Comparison of ENCODE assay signal across 33 cellular contexts in genomic region chr6:98812220-98812619, GRCh38. TPM values are rescaled to one million over a fixed set of nuclear protein-coding genes. Genes with fewer than 3 reads are reported as not detected.
"Had no signal": no experiment of that assay in that cellular context is flagged by ENCODE, and none has a peak within 500 bp of the region (broad histone marks: within the 10 kb centered on the region; RNA-seq: fewer than 3 reads in every experiment).

No MANE protein-coding gene starts in this region.

- H3K27ac ChIP-seq: neutrophil, pancreas, psoas muscle, right lobe of liver, sigmoid colon, skin epidermis, spleen, stomach, thoracic aorta, thyroid gland, tibial nerve, upper lobe of left lung, vagina had no signal

- H3K4me3 ChIP-seq: pancreas, psoas muscle, right lobe of liver, sigmoid colon, skin epidermis, smooth muscle cell, spleen, stomach, thoracic aorta, thyroid gland, tibial nerve, upper lobe of left lung, vagina had no signal

- ATAC-seq: naive thymus-derived CD8-positive, alpha-beta T cell; natural killer cell treated with Interleukin-12 subunit alpha and Interleukin-12 subunit beta and Interleukin-15 and Interleukin-18, amount 100 ng/mL, for 72 hours; pancreas; psoas muscle; right cardiac atrium; right lobe of liver; stimulated activated effector memory CD8-positive, alpha-beta T cell treated with anti-CD3 and anti-CD28 coated beads, Interleukin-12 subunit alpha, Interleukin-12 subunit beta, amount 100 ng/mL, for 72 hours; stimulated activated naive B cell treated with anti-CD40 and anti-IgM and Interleukin-4, amounts not matched to agents 10 μg/mL and 1 μg/mL and 100 μg/mL, for 72 hours had no signal

- H3K9me3 ChIP-seq: neutrophil, pancreas, right lobe of liver, thoracic aorta, thyroid gland, vagina had no signal

- DNase-seq: naive B cell; naive thymus-derived CD8-positive, alpha-beta T cell; nephron progenitor cell; nucleus accumbens; pancreas; psoas muscle; right cardiac atrium; right lobe of liver; sigmoid colon; spleen; stimulated activated CD4-positive, alpha-beta T cell treated with anti-CD3 and anti-CD28 coated beads, Interleukin-12 subunit alpha, Interleukin-12 subunit beta, amount 100 ng/mL, for 4 hours; stimulated activated CD4-positive, alpha-beta T cell treated with anti-CD3 and anti-CD28 coated beads, Interleukin-1b, Interleukin-23, amount 100 ng/mL, for 48 hours; stimulated activated CD4-positive, alpha-beta T cell treated with anti-CD3 and anti-CD28 coated beads, Interleukin-4, amount 100 ng/mL, for 24 hours; stimulated activated naive B cell treated with anti-CD40 and anti-IgM and Interleukin-4, amounts not matched to agents 10 μg/mL and 1 μg/mL and 100 μg/mL, for 72 hours; stimulated activated naive CD4-positive, alpha-beta T cell treated with Interleukin-2 at 50 U/mL for 16 hours; stomach; thyroid gland; trophoblast cell; upper lobe of left lung had no signal

- H3K4me1 ChIP-seq: pancreas, psoas muscle, right lobe of liver, sigmoid colon, spleen, stomach, thyroid gland, tibial nerve, upper lobe of left lung, vagina had no signal

- H3K36me3 ChIP-seq: neutrophil, pancreas, right lobe of liver, sigmoid colon, spleen, stomach, thoracic aorta, thyroid gland, tibial nerve, upper lobe of left lung, vagina had no signal

- H3K27me3 ChIP-seq: right lobe of liver, sigmoid colon, thyroid gland, tibial nerve, upper lobe of left lung, vagina had no signal

- H3K4me2 ChIP-seq: smooth muscle cell had no signal

RNA-seq across cellular contexts. Expression of gene POU3F2, which starts 22.2 kb away (rescaled TPM):
- total RNA-seq: naive thymus-derived CD8-positive, alpha-beta T cell; natural killer cell treated with Interleukin-12 subunit alpha and Interleukin-12 subunit beta and Interleukin-15 and Interleukin-18, amount 100 ng/mL, for 72 hours; omental fat pad; osteocyte; pancreas; posterior vena cava; psoas muscle; renal cortical epithelial cell; right cardiac atrium; right lobe of liver; sigmoid colon; smooth muscle cell; spleen; subcutaneous adipose tissue; thoracic aorta; thyroid gland; upper lobe of left lung; ureter; vagina had no signal
- polyA plus RNA-seq: naive thymus-derived CD8-positive, alpha-beta T cell; pancreas; sigmoid colon; smooth muscle cell; stomach had no signal
